In the genomic region with DNA sequence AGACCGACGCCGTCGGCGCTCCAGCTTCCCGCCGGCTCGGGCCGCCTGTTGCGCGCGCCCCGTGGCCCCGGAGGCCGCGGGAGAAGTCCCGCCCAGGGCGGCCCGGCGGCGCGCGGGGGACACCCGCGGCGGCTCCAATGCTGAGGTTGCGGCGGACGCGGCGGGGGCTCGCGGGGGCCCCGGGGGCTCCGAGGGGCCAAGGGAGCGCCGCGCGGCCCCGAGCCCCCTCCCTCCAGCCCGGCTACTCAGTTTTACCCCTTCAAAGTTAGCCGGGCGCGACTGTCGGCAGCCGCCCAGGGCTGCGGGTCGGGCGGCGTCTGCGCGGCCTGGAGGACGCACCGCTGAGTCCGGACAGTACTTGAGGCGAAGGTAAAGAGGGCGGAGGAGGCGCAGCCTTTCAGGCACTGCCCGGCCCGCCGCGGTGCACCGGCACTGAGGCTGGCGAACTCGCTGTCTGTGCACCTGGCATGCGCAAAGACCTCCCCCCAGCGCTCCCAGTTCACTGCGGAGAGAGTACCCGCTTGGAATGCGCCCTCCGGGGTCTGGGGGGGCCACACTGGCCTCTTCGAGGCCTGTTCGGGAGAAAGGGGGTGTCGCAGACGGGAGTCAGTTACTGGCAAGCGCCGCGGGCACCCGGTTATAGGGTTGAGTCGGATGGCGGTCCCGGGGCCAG, we compare ENCODE assay signal across 12 cellular contexts. TPM values are rescaled to one million over a fixed set of nuclear protein-coding genes. Genes with fewer than 3 reads are reported as not detected.
DNase-seq lines count a peak whose midpoint lies in the region; ATAC-seq, FAIRE-seq and TF ChIP-seq lines count a peak whose summit lies in the region.
"Had no signal": no experiment of that assay in that cellular context is flagged by ENCODE, and none has a peak within 500 bp of the region (broad histone marks: within the 10 kb centered on the region; RNA-seq: fewer than 3 reads in every experiment).

No MANE protein-coding gene starts in this region.

- BruUV-seq in A673 (replicated peaks; lab: Mats Ljungman, UMichigan) = no TSS peak

- peak overlapping the region; percentile 74 for H3K4me2 ChIP-seq in parathyroid adenoma (ENCODE audit: low read length)

- no peak for TF ChIP-seq EP300 in gastroesophageal sphincter (IDR thresholded peaks at IDR 0.05)

- H3K9me3 ChIP-seq in BE2C (no peaks in the 10 kb centered on the region), HEK293 (ENCODE audit: control insufficient read depth, insufficient read depth, low read depth, low read length) (no peaks in the 10 kb centered on the region; the same call in 1 of the 2 replicates), gastroesophageal sphincter (no peaks in the 10 kb centered on the region), parathyroid adenoma (ENCODE audit: control insufficient read depth, low read length) (no peaks in the 10 kb centered on the region), A673 (ENCODE audit: low read depth, low read length, poor library complexity, severe bottlenecking) (no peaks in the 10 kb centered on the region)

- H3K4me3 ChIP-seq in BE2C (ENCODE audit: low read depth, low read length) (peak overlapping the region; percentile 69), HEK293 (ENCODE audit: low read depth, low read length) (peak overlapping the region; percentile 42), gastroesophageal sphincter (peak overlapping the region; percentile 9 to 51), parathyroid adenoma (ENCODE audit: low read depth, low read length) (no peak overlapping the region), A673 (ENCODE audit: low read depth, low read length, poor library complexity, severe bottlenecking) (no peak overlapping the region)
- H3K4me3 ChIP-seq: GM12878 had no signal

- CTCF ChIA-PET in HEK293 (lab: Yijun Ruan, JAX) (no interaction called here), A673 (lab: Charles Lee) (no interaction called here)

- intact Hi-C loops in A673 (cut with micrococcal nuclease; ENCODE audit: unreplicated experiment) = no loop called here

- no peak overlapping the region for H3K9ac ChIP-seq in parathyroid adenoma

- H3K4me1 ChIP-seq in BE2C = no peaks in the 10 kb centered on the region
- no peaks in the 10 kb centered on the region for H3K4me1 ChIP-seq in HEK293 (ENCODE audit: control insufficient read depth, insufficient read depth, low read length)
- peaks cover 0 to 25% (median 4%) of the 10 kb centered on the region in 3 donors for H3K4me1 ChIP-seq in gastroesophageal sphincter
- no peaks in the 10 kb centered on the region for H3K4me1 ChIP-seq in parathyroid adenoma
- peaks cover 3% of the 10 kb centered on the region for H3K4me1 ChIP-seq in A673 (ENCODE audit: insufficient read depth, low read length, poor library complexity, severe bottlenecking)

- no CpG with 5 or more reads among the region's 82 CpGs for WGBS in gastroesophageal sphincter (ENCODE audit: low coverage in 1 of 2), 2 donors

- no peaks in the 10 kb centered on the region for H3K27me3 ChIP-seq in BE2C
- H3K27me3 ChIP-seq in gastroesophageal sphincter = peaks cover 67% of the 10 kb centered on the region
- H3K27me3 ChIP-seq in parathyroid adenoma (ENCODE audit: control insufficient read depth, insufficient read depth, low read length) = no peaks in the 10 kb centered on the region
- peaks cover 65% of the 10 kb centered on the region for H3K27me3 ChIP-seq in A673 (replicated peaks; ENCODE audit: insufficient read depth, low read depth, low read length, poor library complexity)

- no peak for DNase-seq in BE2C
- DNase-seq in T-helper 2 cell = no peak
- DNase-seq in A673 (ENCODE audit: low spot score) = no peak
- DNase-seq in GM19239 (ENCODE audit: insufficient read length, low spot score) = no peak
- DNase-seq: activated CD4-positive, alpha-beta T cell treated with anti-CD3 and anti-CD28 coated beads, Interleukin-2, amount 10 ng/mL, durations not matched to agents 7 days and 5 days; SHP77 treated with DMSO at 0.1 percent for 48 hours had no signal

- POLR2A ChIA-PET in HEK293 (lab: Yijun Ruan, JAX) (no interaction called here), A673 (lab: Charles Lee; ENCODE audit: low non-redundant PET) (no interaction called here)

- no peak for ATAC-seq in gastroesophageal sphincter
- no peak for ATAC-seq in HG03521 (IDR thresholded peaks at IDR 0.05; ENCODE audit: unreplicated experiment)
- ATAC-seq: GM12878 had no signal

- H3K27ac ChIP-seq in HEK293 (ENCODE audit: extremely low read depth, low read depth, low read length) = no peak overlapping the region
- no peak overlapping the region for H3K27ac ChIP-seq in gastroesophageal sphincter
- no peak overlapping the region for H3K27ac ChIP-seq in parathyroid adenoma
- no peak overlapping the region for H3K27ac ChIP-seq in A673 (ENCODE audit: low read depth, low read length, poor library complexity, severe bottlenecking)

- FAIRE-seq in GM19239 (lab: Jason Lieb, UNC) = no peak
- FAIRE-seq: GM12878, HTR-8/SVneo had no signal

- H3K79me2 ChIP-seq in parathyroid adenoma = no peaks in the 10 kb centered on the region

- no peak for TF ChIP-seq POLR2A in gastroesophageal sphincter (IDR thresholded peaks at IDR 0.05)

- TF ChIP-seq CTCF in BE2C (IDR thresholded peaks at IDR 0.05; ENCODE audit: low read depth, low read length) (no peak), HEK293 (tag by site-specific recombination; IDR thresholded peaks at IDR 0.05) (no peak), gastroesophageal sphincter (IDR thresholded peaks at IDR 0.05) (no peak), parathyroid adenoma (IDR thresholded peaks at IDR 0.05) (no peak), A673 (conservative IDR thresholded peaks at IDR 0.05; ENCODE audit: low read depth, low read length) (no peak)

- H3K36me3 ChIP-seq in BE2C (peaks cover 4% of the 10 kb centered on the region; the same call in 1 of the 2 replicates), HEK293 (ENCODE audit: control insufficient read depth in 2 of 2, insufficient read depth in 1 of 2, low read length in 2 of 2) (peaks cover 0 to 28% of the 10 kb centered on the region in 2 experiments; a peak in 1 of 3 replicates), gastroesophageal sphincter (no peaks in the 10 kb centered on the region), parathyroid adenoma (ENCODE audit: control insufficient read depth, insufficient read depth, low read length) (no peaks in the 10 kb centered on the region), A673 (ENCODE audit: insufficient read depth, low read length, poor library complexity, severe bottlenecking) (no peaks in the 10 kb centered on the region)

- peak overlapping the region; percentile 42 for H2AFZ ChIP-seq in parathyroid adenoma

TF ChIP-seq in HEK293, 187 proteins besides CTCF, POLR2A, EP300 and RAD21:
- TF ChIP-seq ZNF214 (tag by site-specific recombination; IDR thresholded peaks at IDR 0.05; ENCODE audit: borderline replicate concordance) = no peak
- no peak for TF ChIP-seq ZBTB7A (tag by site-specific recombination; IDR thresholded peaks at IDR 0.05; ENCODE audit: low read depth)
- peak; percentile 45 for TF ChIP-seq ZNF335 (tag by site-specific recombination; conservative IDR thresholded peaks at IDR 0.05)
- TF ChIP-seq ZNF184 (tag by site-specific recombination; IDR thresholded peaks at IDR 0.05) = no peak
TF ChIP-seq in HEK293: peak in this region for 1.

RNA-seq across cellular contexts. Expression of gene PCDH19, which starts 1.3 kb away (rescaled TPM):
- 0.36 TPM for polyA plus RNA-seq in BE2C (2012; ENCODE audit: insufficient read depth, insufficient read length, low read depth)
- total RNA-seq in gastroesophageal sphincter (1 to 10 TPM in 3 of 4 donors, under 1 TPM in 1; 0.62 to 1.7 (median 1.4) TPM), A673 (2021) (0.39 and 0.80 TPM in 2 replicates)
- total RNA-seq: activated CD4-positive, alpha-beta T cell treated with anti-CD3 and anti-CD28 coated beads, Interleukin-2, amount 10 ng/mL, durations not matched to agents 7 days and 5 days; GM12878 had no signal

Comparison
In these comparisons a context has a peak if more than half of its experiments do, and no peak if none do; other contexts are left out.
1. H3K4me3 ChIP-seq: peak in BE2C (single experiment), HEK293 (single experiment) and gastroesophageal sphincter (2 of 2); none in parathyroid adenoma (single experiment) and A673 (single experiment).